Comparison of ENCODE assay signal across 8 cellular contexts in the genomic region with DNA sequence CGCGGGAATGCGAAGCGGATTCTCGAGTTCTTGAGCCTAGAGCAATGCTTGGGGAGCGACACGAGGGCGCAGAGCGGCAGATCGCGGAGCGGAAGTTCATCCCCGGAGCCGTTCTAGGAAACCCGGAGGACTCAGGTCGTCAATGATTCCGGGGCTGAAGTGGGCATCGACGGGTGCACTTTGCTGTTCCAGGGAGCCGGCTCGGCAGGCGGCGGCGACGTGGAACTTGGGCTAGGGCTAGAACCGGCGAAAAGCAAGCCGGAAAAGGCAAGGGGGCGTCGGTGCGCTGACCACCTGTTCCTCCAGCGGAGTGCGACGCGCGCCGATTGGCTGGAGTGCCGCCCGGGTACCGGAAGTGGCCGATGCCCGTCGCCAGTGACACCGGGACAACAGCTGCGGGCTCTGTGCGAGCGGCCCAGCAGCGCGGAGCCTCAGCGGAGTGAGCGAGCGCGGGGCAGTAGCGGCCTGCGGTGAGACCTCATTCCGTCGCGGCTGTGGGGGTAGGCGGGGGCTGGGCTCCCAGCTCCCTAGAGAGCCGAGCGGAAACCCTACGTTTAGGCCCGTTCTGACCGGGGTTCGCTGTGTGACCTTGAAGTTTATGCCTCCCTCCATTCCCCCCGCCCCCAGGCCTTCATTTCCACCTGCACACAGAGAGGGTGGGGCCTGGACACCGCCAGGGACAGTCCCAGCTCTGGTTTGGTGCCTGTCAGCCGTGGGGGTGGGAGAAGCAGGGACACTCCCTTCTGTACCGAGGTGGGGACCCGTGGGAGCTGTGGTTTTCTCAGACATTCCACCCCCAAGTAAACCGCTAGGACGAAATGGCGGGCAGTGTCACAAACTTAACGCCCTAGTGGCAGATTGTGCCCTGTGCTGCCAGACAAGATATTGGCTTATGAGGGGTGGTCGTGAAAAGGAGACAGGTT. TPM values are rescaled to one million over a fixed set of nuclear protein-coding genes. Genes with fewer than 3 reads are reported as not detected.
A peak's percentile ranks its signal among the peaks of the same experiment; 100 is the strongest.
DNase-seq lines count a peak whose midpoint lies in the region; ATAC-seq and TF ChIP-seq lines count a peak whose summit lies in the region.

ZFP3 (plus strand) TSS at position 362 of the 923 bp plus-strand sequence. CDS start 13,038 bp downstream, outside the sequence.

- H3K4me1 Mint-ChIP-seq in HFFc6 (ENCODE audit: low read depth) (no peaks in the 10 kb centered on the region), chondrocyte (ENCODE audit: low read depth) (peaks cover 4% of the 10 kb centered on the region)

- DNase-seq in GM10248 (ENCODE audit: extremely low spot score) = peak; percentile 89
- DNase-seq in HFFc6 = no peak
- peak; percentile 39 for DNase-seq in NCI-H2029 treated with DMSO at 0.1 percent for 48 hours (lab: John Stamatoyannopoulos, UW)
- peak; percentile 60 to 72 for DNase-seq in activated CD4-positive, alpha-beta T cell treated with anti-CD3 and anti-CD28 coated beads for 24 hours (ENCODE audit: low read depth in 2 of 2)
- peak; percentile 82 for DNase-seq in chondrocyte (ENCODE audit: low spot score)
- peak; percentile 72 to 84 (median 75) for DNase-seq in right lobe of liver
- DNase-seq in stimulated activated CD4-positive, alpha-beta T cell treated with anti-CD3 and anti-CD28 coated beads, Interleukin-4, amount 100 ng/mL, for 1 hour = peak; percentile 77
- DNase-seq in COLO829 (ENCODE audit: low spot score) = no peak

- no peaks in the 10 kb centered on the region for H3K36me3 ChIP-seq in right lobe of liver

- 15% methylated on average over 9 of the region's 75 CpGs for WGBS in right lobe of liver (ENCODE audit: insufficient coverage, low coverage, low lambda C conversion rate, missing lambda C conversion rate)

- no peaks in the 10 kb centered on the region for H3K9me3 ChIP-seq in right lobe of liver

- no peak for TF ChIP-seq POLR2A in right lobe of liver (IDR thresholded peaks at IDR 0.05)

- peaks cover 12% of the 10 kb centered on the region for H3K36me3 Mint-ChIP-seq in HFFc6 (ENCODE audit: low read depth)
- H3K36me3 Mint-ChIP-seq in chondrocyte (ENCODE audit: low read depth) = peaks cover 2% of the 10 kb centered on the region

- H3K27me3 Mint-ChIP-seq in HFFc6 (ENCODE audit: insufficient read depth) (peaks cover 2% of the 10 kb centered on the region; the same call in 1 of the 2 replicates), chondrocyte (ENCODE audit: low read depth) (peaks cover 3% of the 10 kb centered on the region)

- CTCF ChIA-PET in GM10248 (lab: Yijun Ruan, JAX) = interaction anchor here (0.7 to 2.5 kb wide), 5 partner anchors 11 to 114 kb away, joined by 3 to 8 read pairs (median 3); no protein-coding TSS in a partner anchor

- peak; percentile 90 to 97 (median 94) for ATAC-seq in right lobe of liver

- H3K4me3 Mint-ChIP-seq in HFFc6 = peak within 1 kb of the TSS; percentile 71
- H3K4me3 Mint-ChIP-seq in chondrocyte (ENCODE audit: unreplicated experiment) = peak within 1 kb of the TSS; percentile 71

- TF ChIP-seq CTCF in GM10248 (IDR thresholded peaks at IDR 0.05; ENCODE audit: control extremely low read depth, extremely low read depth, low read depth, missing control alignments) = no peak
- no peak for TF ChIP-seq CTCF in HFFc6 (IDR thresholded peaks at IDR 0.05)
- peak; percentile 18 for TF ChIP-seq CTCF in chondrocyte (IDR thresholded peaks at IDR 0.05)
- no peak for TF ChIP-seq CTCF in right lobe of liver (IDR thresholded peaks at IDR 0.05)

- peaks cover 34% of the 10 kb centered on the region for H3K9me3 Mint-ChIP-seq in HFFc6
- H3K9me3 Mint-ChIP-seq in chondrocyte (ENCODE audit: low read depth) = peaks cover 4% of the 10 kb centered on the region

- intact Hi-C loops in right lobe of liver (cut with DNase I) = no loop called here

- POLR2A ChIA-PET in GM10248 (lab: Yijun Ruan, JAX) = interaction anchor here (0.6 kb wide), 1 partner anchor 114 kb away, joined by 7 read pairs; no protein-coding TSS in a partner anchor

- peaks cover 0 to 4% (median 0%) of the 10 kb centered on the region in 4 donors for H3K4me1 ChIP-seq in right lobe of liver

- H3K27me3 ChIP-seq in right lobe of liver = peaks cover 0 to 3% of the 10 kb centered on the region in 2 donors

- no peak within 1 kb of the TSS for H3K27ac Mint-ChIP-seq in HFFc6
- H3K27ac Mint-ChIP-seq in chondrocyte (ENCODE audit: unreplicated experiment) = no peak within 1 kb of the TSS

- H3K4me3 ChIP-seq in right lobe of liver = peak within 1 kb of the TSS; percentile 55 to 64 (median 61)

- H3K27ac ChIP-seq in right lobe of liver = peak within 1 kb of the TSS; percentile 3 to 57 (median 26)

RNA-seq across cellular contexts. Expression of gene ZFP3, which starts in this region (rescaled TPM):
- total RNA-seq in HFFc6 (2021; fragmentation: NEBNext Ultra II Directional; extraction: Animal tissue kit (Norgen Biotek cat#: 25700)) = under 1 TPM in 5 of 6 experiments, not detected in 1; 0.09 to 0.19 (median 0.13) TPM
- total RNA-seq in chondrocyte (0.29 to 0.69 TPM (median 0.55 TPM) in 3 replicates), right lobe of liver (1 to 10 TPM in 1 of 6 experiments, under 1 TPM in 5; 0.51 to 1.6 (median 0.87) TPM)

Comparison
In these comparisons a context has a peak if more than half of its experiments do, and no peak if none do; other contexts are left out.
1. Peak in DNase-seq in chondrocyte; RNA of the gene not detected or under 1 TPM.
2. DNase-seq: peak in GM10248 (single experiment), NCI-H2029 treated with DMSO at 0.1 percent for 48 hours (single experiment), activated CD4-positive, alpha-beta T cell treated with anti-CD3 and anti-CD28 coated beads for 24 hours (2 of 2), right lobe of liver (3 of 3) and stimulated activated CD4-positive, alpha-beta T cell treated with anti-CD3 and anti-CD28 coated beads, Interleukin-4, amount 100 ng/mL, for 1 hour (single experiment); none in HFFc6 (single experiment) and COLO829 (single experiment).